Comparison of ENCODE assay signal across 9 cellular contexts in the genomic region with DNA sequence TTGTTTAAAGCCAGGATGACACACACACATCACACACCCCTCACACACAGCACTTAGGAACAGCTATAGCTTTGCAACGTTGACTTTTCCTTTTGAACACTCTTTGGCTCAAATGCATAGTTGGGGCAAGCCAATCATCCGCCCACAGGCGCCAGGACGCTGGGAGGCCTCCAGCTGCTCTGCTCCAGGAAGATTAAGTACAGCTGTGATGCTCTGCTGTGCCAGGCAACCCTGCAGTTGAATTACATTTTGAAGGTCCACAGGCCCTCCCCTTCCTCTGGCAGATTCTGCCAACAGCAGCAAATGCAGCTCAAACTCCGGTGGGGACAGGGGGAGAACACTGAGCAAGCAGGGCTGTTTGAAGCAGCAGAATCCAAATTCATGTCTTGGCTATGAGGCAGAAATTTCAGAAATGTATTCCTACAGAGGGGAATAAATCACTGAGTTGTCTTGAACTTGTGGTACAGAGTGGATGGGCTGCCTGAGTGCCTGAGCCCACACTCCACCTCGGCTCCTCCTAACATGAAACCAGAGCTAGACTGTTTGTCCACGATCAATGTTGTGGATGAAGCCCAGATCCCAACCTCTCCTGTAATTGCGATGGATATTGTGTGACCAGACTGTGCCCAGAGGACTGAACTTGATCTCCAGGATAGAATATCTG.
A peak's percentile ranks its signal among the peaks of the same experiment; 100 is the strongest.
DNase-seq lines count a peak whose midpoint lies in the region; ATAC-seq and TF ChIP-seq lines count a peak whose summit lies in the region.
"Had no signal": no experiment of that assay in that cellular context is flagged by ENCODE, and none has a peak within 500 bp of the region (broad histone marks: within the 10 kb centered on the region; RNA-seq: fewer than 3 reads in every experiment).

No MANE protein-coding gene starts in this region.

- H3K9me2 ChIP-seq in PC-9 (ENCODE audit: insufficient read depth), result no peaks in the 10 kb centered on the region

- H3K36me3 ChIP-seq in esophagus squamous epithelium (no peaks in the 10 kb centered on the region), PC-9 (ENCODE audit: low read depth) (no peaks in the 10 kb centered on the region)

- ATAC-seq in omental fat pad (ENCODE audit: low FRiP score) (peak; percentile 51), HG02763 (IDR thresholded peaks at IDR 0.05; ENCODE audit: unreplicated experiment) (no peak)

- H3K4me1 ChIP-seq in esophagus squamous epithelium (peaks cover 39 to 80% (median 51%) of the 10 kb centered on the region in 3 donors), PC-9 (replicated peaks; ENCODE audit: insufficient read depth) (peaks cover 41% of the 10 kb centered on the region)

- DNase-seq in AG08396 (ENCODE audit: low spot score) (peak; percentile 72), NCI-H69 (lab: John Stamatoyannopoulos, UW) (peak; percentile 67), esophagus squamous epithelium (lab: John Stamatoyannopoulos, UW) (no peak), omental fat pad (ENCODE audit: low spot score) (no peak), PC-9 (no peak)
- no peak for DNase-seq in stimulated activated CD4-positive, alpha-beta T cell treated with anti-CD3 and anti-CD28 coated beads, Interleukin-4, amount 100 ng/mL, for 24 hours
- DNase-seq in activated naive CD4-positive, alpha-beta T cell treated with Interleukin-2 at 50 U/mL for 16 hours, result no peak
- DNase-seq: CD4-positive, CD25-positive, alpha-beta regulatory T cell had no signal

- H3K4me2 ChIP-seq in PC-9, result no peak overlapping the region

- H3K4me3 ChIP-seq in esophagus squamous epithelium, result peak overlapping the region in 1 of 4 donors; percentile 6
- H3K4me3 ChIP-seq in PC-9, result no peak overlapping the region

- intact Hi-C loops in esophagus squamous epithelium (cut with DNase I), result loop anchor here (10.0 kb wide), 1 partner anchor 90 kb away; the partner anchor contains the start of gene PPP1CB
- intact Hi-C loops in PC-9 (cut with micrococcal nuclease; ENCODE audit: unreplicated experiment), result no loop called here

- no peak overlapping the region for H2AFZ ChIP-seq in PC-9

- H3K9me3 ChIP-seq in esophagus squamous epithelium, result no peaks in the 10 kb centered on the region
- H3K9me3 ChIP-seq in PC-9 (ENCODE audit: insufficient read depth, low read depth), result no peaks in the 10 kb centered on the region

- no peaks in the 10 kb centered on the region for H3K79me2 ChIP-seq in PC-9 (ENCODE audit: low read depth)

- WGBS in esophagus squamous epithelium, 2 donors, result 22 to 28% methylated on average over 5 to 8 of the region's 8 CpGs

- CTCF ChIA-PET in PC-9 (lab: Charles Lee), result interaction anchor here (0.5 to 0.6 kb wide), 3 partner anchors 32 to 983 kb away, joined by 3 to 9 read pairs (median 6); no protein-coding TSS in a partner anchor

- H4K20me1 ChIP-seq in PC-9 (ENCODE audit: insufficient read depth), result no peaks in the 10 kb centered on the region

- no peaks in the 10 kb centered on the region for H3K27me3 ChIP-seq in esophagus squamous epithelium
- no peaks in the 10 kb centered on the region for H3K27me3 ChIP-seq in PC-9 (ENCODE audit: insufficient read depth, low read depth)

- H3K27ac ChIP-seq in esophagus squamous epithelium (peak overlapping the region; percentile 80 to 92 (median 92)), PC-9 (no peak overlapping the region)

- POLR2A ChIA-PET in PC-9 (lab: Charles Lee; ENCODE audit: unreplicated experiment), result interaction anchor here (0.6 kb wide), 1 partner anchor 24 kb away, joined by 3 read pairs; no protein-coding TSS in a partner anchor

- no peak for TF ChIP-seq POLR2A in esophagus squamous epithelium (IDR thresholded peaks at IDR 0.05)

- peaks cover 29% of the 10 kb centered on the region for H3F3A ChIP-seq in PC-9 (ENCODE audit: insufficient read depth, low read depth)

- BruUV-seq in PC-9 (replicated peaks; lab: Mats Ljungman, UMichigan), result no TSS peak

- no peak for TF ChIP-seq CTCF in esophagus squamous epithelium (IDR thresholded peaks at IDR 0.05)
- no peak for TF ChIP-seq CTCF in omental fat pad (IDR thresholded peaks at IDR 0.05)
- TF ChIP-seq CTCF in PC-9 (conservative IDR thresholded peaks at IDR 0.05), result no peak

Comparison
In these comparisons a context has a peak if more than half of its experiments do, and no peak if none do; other contexts are left out.
1. DNase-seq: peak in AG08396 (single experiment) and NCI-H69 (single experiment); none in esophagus squamous epithelium (single experiment), omental fat pad (single experiment), stimulated activated CD4-positive, alpha-beta T cell treated with anti-CD3 and anti-CD28 coated beads, Interleukin-4, amount 100 ng/mL, for 24 hours (single experiment), PC-9 (0 of 2) and activated naive CD4-positive, alpha-beta T cell treated with Interleukin-2 at 50 U/mL for 16 hours (single experiment).